8 cellular contexts compared by ENCODE assay signal in genomic region chr12:95204141-95204866, GRCh38. TPM values are rescaled to one million over a fixed set of nuclear protein-coding genes. Genes with fewer than 3 reads are reported as not detected.
DNase-seq lines count a peak whose midpoint lies in the region; ATAC-seq, FAIRE-seq and TF ChIP-seq lines count a peak whose summit lies in the region.

No MANE protein-coding gene starts in this region.

- FAIRE-seq in H54 (lab: Jason Lieb, UNC), result peak; percentile 98

- TF ChIP-seq POLR2A in H54 (IDR thresholded peaks at IDR 0.05; ENCODE audit: low read depth, low read length), result no peak

- no peaks in the 10 kb centered on the region for H3K36me3 ChIP-seq in heart right ventricle

- intact Hi-C loops in heart right ventricle (cut with DNase I), result loop anchor here in 1 of 10 donors (10.0 kb wide), 1 partner anchor 70 kb away; no protein-coding TSS in a partner anchor

- H3K9me3 ChIP-seq in heart right ventricle, result no peaks in the 10 kb centered on the region

- peak; percentile 56 for DNase-seq in H54 (ENCODE audit: insufficient read length, low spot score)
- DNase-seq in T1000 (lab: John Stamatoyannopoulos, UW), result peak; percentile 39
- peak in 1 of 2 donors; percentile 27 for DNase-seq in heart right ventricle
- no peak for DNase-seq in NCI-H146 treated with DMSO at 0.1 percent for 48 hours (lab: John Stamatoyannopoulos, UW; ENCODE audit: unreplicated experiment)

- H3K27me3 ChIP-seq in heart right ventricle, result no peaks in the 10 kb centered on the region

- whole genome bisulfite sequencing in heart right ventricle, 2 donors, result 63 to 70% methylated on average over 11 of the region's 11 CpGs

- peaks cover 5 to 73% (median 58%) of the 10 kb centered on the region in 9 donors for H3K4me1 ChIP-seq in heart right ventricle

- no peak overlapping the region for H3K4me3 ChIP-seq in heart right ventricle
- no peak overlapping the region for H3K4me3 ChIP-seq in skin epidermis

- peak overlapping the region in 7 of 10 donors; percentile 30 to 88 (median 72) for H3K27ac ChIP-seq in heart right ventricle
- peak overlapping the region in 20 of 21 experiments; percentile 34 to 89 (median 72) for H3K27ac ChIP-seq in skin epidermis

- ATAC-seq in heart right ventricle (peak in 6 of 8 donors; percentile 34 to 82 (median 64)), GM18511 (IDR thresholded peaks at IDR 0.05; ENCODE audit: unreplicated experiment) (no peak), GM18498 (IDR thresholded peaks at IDR 0.05; ENCODE audit: unreplicated experiment) (no peak), HG03439 (IDR thresholded peaks at IDR 0.05; ENCODE audit: unreplicated experiment) (no peak)

- no peak for TF ChIP-seq CTCF in heart right ventricle (IDR thresholded peaks at IDR 0.05)

RNA-seq across cellular contexts. Expression of gene FGD6, which starts 13.0 kb away (rescaled TPM):
- total RNA-seq in heart right ventricle, result 10 to 100 TPM; 15.6 to 33.4 (median 22.6) TPM
- 1 to 10 TPM; 1.2 to 2.8 TPM for polyA plus RNA-seq in heart right ventricle

RNA-seq across cellular contexts. Expression of gene VEZT, which starts 13.3 kb away (rescaled TPM):
- total RNA-seq in heart right ventricle, result 10 to 100 TPM; 56.0 to 92.5 (median 75.0) TPM
- polyA plus RNA-seq in heart right ventricle, result 10 to 100 TPM; 17.1 to 23.6 TPM

Comparison
In these comparisons a context has a peak if more than half of its experiments do, and no peak if none do; other contexts are left out.
1. ATAC-seq: peak in heart right ventricle (6 of 8); none in GM18511 (single experiment), GM18498 (single experiment) and HG03439 (single experiment).